In the genomic region with DNA sequence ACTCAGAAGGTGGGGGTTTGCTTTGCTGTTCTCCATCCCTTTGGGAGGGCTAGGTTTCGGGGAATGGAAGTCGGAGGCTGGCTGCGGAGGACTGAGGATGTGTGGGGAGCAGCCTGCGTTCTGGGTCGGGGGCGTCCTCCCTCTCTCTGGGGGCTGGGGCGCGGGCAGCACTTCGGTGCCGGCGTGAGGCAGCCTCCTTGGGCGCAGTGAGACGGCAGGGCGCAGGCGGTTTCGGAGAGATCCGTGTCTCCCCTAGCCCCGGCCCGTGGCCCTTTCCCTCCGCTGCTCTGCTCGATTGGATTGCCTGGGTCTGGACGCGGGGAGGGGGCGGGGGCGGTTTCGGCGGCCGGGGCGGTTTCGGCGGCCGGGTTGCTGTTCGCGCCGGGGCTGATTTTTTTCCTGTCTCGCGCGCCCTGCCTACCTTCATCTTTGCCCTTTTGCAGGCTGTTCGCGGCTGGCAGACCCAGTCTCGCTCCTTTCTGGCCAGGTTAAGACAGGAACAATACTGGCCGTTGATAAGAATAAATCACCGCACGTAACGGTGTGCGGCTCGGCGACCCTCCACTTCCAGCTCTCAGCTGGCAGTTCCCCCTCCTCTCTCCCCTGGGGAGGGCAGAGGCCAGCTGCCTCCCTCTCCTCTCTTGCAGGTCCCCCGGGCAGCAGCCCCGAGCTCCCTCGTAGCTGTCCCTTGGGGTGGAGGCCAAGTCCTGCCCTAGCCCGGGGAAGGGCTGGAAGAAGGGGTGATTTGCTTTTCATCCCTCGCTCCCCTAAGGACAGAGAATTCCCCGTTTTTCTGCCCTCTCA, we compare ENCODE assay signal across 8 cellular contexts. TPM values are rescaled to one million over a fixed set of nuclear protein-coding genes. Genes with fewer than 3 reads are reported as not detected.
A peak's percentile ranks its signal among the peaks of the same experiment; 100 is the strongest.
DNase-seq lines count a peak whose midpoint lies in the region; ATAC-seq lines count a peak whose summit lies in the region.

No MANE protein-coding gene starts in this region.

- peaks cover 4% of the 10 kb centered on the region; the same call in 1 of the 2 replicates for H3K4me1 ChIP-seq in iPS DF 6.9 (ENCODE audit: control insufficient read depth, insufficient read depth, low read length)

- peaks cover 77% of the 10 kb centered on the region for H3K27me3 Mint-ChIP-seq in activated naive CD8-positive, alpha-beta T cell treated with anti-CD3 and anti-CD28 coated beads for 36 hours

- DNase-seq in activated CD4-positive, alpha-beta T cell treated with anti-CD3 and anti-CD28 coated beads for 48 hours: peak; percentile 3
- DNase-seq in activated CD4-positive, alpha-beta T cell treated with anti-CD3 and anti-CD28 coated beads for 1 hour: no peak
- DNase-seq in activated naive CD8-positive, alpha-beta T cell treated with anti-CD3 and anti-CD28 coated beads for 36 hours: no peak
- no peak for DNase-seq in iPS DF 6.9 (ENCODE audit: low read depth, low spot score)
- no peak for DNase-seq in skeletal muscle cell (ENCODE audit: low read depth)
- no peak for DNase-seq in activated gamma-delta T cell (lab: John Stamatoyannopoulos, UW)
- no peak for DNase-seq in middle frontal gyrus (ENCODE audit: extremely low spot score, low spot score)

- H3K4me3 ChIP-seq in iPS DF 6.9 (ENCODE audit: low read length) (peak overlapping the region; percentile 97), skeletal muscle cell (ENCODE audit: low read depth, low read length) (peak overlapping the region; percentile 62)

- no peak for ATAC-seq in GM19397 (IDR thresholded peaks at IDR 0.05; ENCODE audit: unreplicated experiment)

- H3K36me3 ChIP-seq in iPS DF 6.9 (ENCODE audit: control insufficient read depth, insufficient read depth, low read length): no peaks in the 10 kb centered on the region

- peaks cover 16% of the 10 kb centered on the region for H3K4me1 Mint-ChIP-seq in activated naive CD8-positive, alpha-beta T cell treated with anti-CD3 and anti-CD28 coated beads for 36 hours

- H3K27me3 ChIP-seq in iPS DF 6.9 (ENCODE audit: control insufficient read depth, insufficient read depth, low read length): no peaks in the 10 kb centered on the region

- no CpG with 5 or more reads among the region's 54 CpGs for WGBS in iPS DF 6.9 (ENCODE audit: insufficient coverage, insufficient read length)

- no peaks in the 10 kb centered on the region for H3K9me3 ChIP-seq in iPS DF 6.9 (ENCODE audit: control insufficient read depth, insufficient read depth, low read length)

- no peak overlapping the region for H3K27ac ChIP-seq in iPS DF 6.9 (ENCODE audit: low read length)

- no peaks in the 10 kb centered on the region for H3K9me3 Mint-ChIP-seq in activated naive CD8-positive, alpha-beta T cell treated with anti-CD3 and anti-CD28 coated beads for 36 hours

- no peak overlapping the region for H3K27ac Mint-ChIP-seq in activated naive CD8-positive, alpha-beta T cell treated with anti-CD3 and anti-CD28 coated beads for 36 hours

- H3K4me3 Mint-ChIP-seq in activated naive CD8-positive, alpha-beta T cell treated with anti-CD3 and anti-CD28 coated beads for 36 hours: peak overlapping the region; percentile 4

- no peaks in the 10 kb centered on the region for H3K36me3 Mint-ChIP-seq in activated naive CD8-positive, alpha-beta T cell treated with anti-CD3 and anti-CD28 coated beads for 36 hours

RNA-seq across cellular contexts. Expression of a gene that starts 1.6 kb away (rescaled TPM):
- total RNA-seq in activated naive CD8-positive, alpha-beta T cell treated with anti-CD3 and anti-CD28 coated beads for 36 hours: under 1 TPM; 0.06 to 0.16 TPM
